8 cellular contexts compared by ENCODE assay signal in genomic region chr19:9406798-9407352, GRCh38. TPM values are rescaled to one million over a fixed set of nuclear protein-coding genes. Genes with fewer than 3 reads are reported as not detected.
A peak's percentile ranks its signal among the peaks of the same experiment; 100 is the strongest.
DNase-seq lines count a peak whose midpoint lies in the region; ATAC-seq and TF ChIP-seq lines count a peak whose summit lies in the region.

No MANE protein-coding gene starts in this region.

- peaks cover 0 to 22% (median 6%) of the 10 kb centered on the region in 4 donors for H3K4me1 Mint-ChIP-seq in CD4-positive, CD25-positive, alpha-beta regulatory T cell
- peaks cover 15% of the 10 kb centered on the region for H3K4me1 Mint-ChIP-seq in activated CD8-positive, alpha-beta memory T cell treated with anti-CD3 and anti-CD28 coated beads, Interleukin-2, amount 10 ng/mL, durations not matched to agents 7 days and 5 days

- TF ChIP-seq EP300 in tibial nerve (IDR thresholded peaks at IDR 0.05) = no peak

- no peaks in the 10 kb centered on the region for H3K27me3 ChIP-seq in CD4-positive, CD25-positive, alpha-beta regulatory T cell (ENCODE audit: control insufficient read depth, insufficient read depth, low read length)
- no peaks in the 10 kb centered on the region for H3K27me3 ChIP-seq in esophagus squamous epithelium
- H3K27me3 ChIP-seq in osteoblast (ENCODE audit: insufficient read depth, low read length) = no peaks in the 10 kb centered on the region
- H3K27me3 ChIP-seq in tibial nerve = no peaks in the 10 kb centered on the region

- intact Hi-C loops in esophagus squamous epithelium (cut with DNase I) = no loop called here

- H3K9me3 ChIP-seq in CD4-positive, CD25-positive, alpha-beta regulatory T cell (ENCODE audit: control insufficient read depth in 2 of 2, low read length in 2 of 2) = peaks cover 58 to 81% of the 10 kb centered on the region in 2 experiments
- peaks cover 0 to 89% (median 44%) of the 10 kb centered on the region in 3 donors for H3K9me3 ChIP-seq in esophagus squamous epithelium
- peaks cover 9% of the 10 kb centered on the region for H3K9me3 ChIP-seq in osteoblast (ENCODE audit: low read depth, low read length)
- peaks cover 0 to 92% (median 22%) of the 10 kb centered on the region in 4 donors for H3K9me3 ChIP-seq in tibial nerve

- H3K9me3 Mint-ChIP-seq in CD4-positive, CD25-positive, alpha-beta regulatory T cell = peaks cover 0 to 85% (median 28%) of the 10 kb centered on the region in 7 donors
- peaks cover 29% of the 10 kb centered on the region for H3K9me3 Mint-ChIP-seq in activated CD8-positive, alpha-beta memory T cell treated with anti-CD3 and anti-CD28 coated beads, Interleukin-2, amount 10 ng/mL, durations not matched to agents 7 days and 5 days (ENCODE audit: low read depth)

- peak in 2 of 3 donors; percentile 10 to 56 for DNase-seq in CD4-positive, CD25-positive, alpha-beta regulatory T cell
- DNase-seq in NCI-H1930 (lab: John Stamatoyannopoulos, UW) (peak; percentile 84 to 89), esophagus squamous epithelium (lab: John Stamatoyannopoulos, UW) (no peak), osteoblast (ENCODE audit: insufficient read length, low spot score, missing footprints) (peak; percentile 93), tibial nerve (ENCODE audit: low spot score in 2 of 2) (peak; percentile 11 to 15), medulla oblongata (ENCODE audit: extremely low spot score) (no peak), GDM1 (lab: John Stamatoyannopoulos, UW) (no peak)
- peak; percentile 63 for DNase-seq in activated CD8-positive, alpha-beta memory T cell treated with anti-CD3 and anti-CD28 coated beads, Interleukin-2, amount 10 ng/mL, durations not matched to agents 7 days and 5 days

- WGBS in esophagus squamous epithelium, 2 donors = 2 to 7% methylated on average over 10 to 18 of the region's 39 CpGs
- 2% methylated on average over 25 to 39 of the region's 39 CpGs for WGBS in tibial nerve, 2 donors

- CTCF ChIA-PET in activated CD8-positive, alpha-beta memory T cell treated with anti-CD3 and anti-CD28 coated beads, Interleukin-2, amount 10 ng/mL, durations not matched to agents 7 days and 5 days (lab: Charles Lee) = no interaction called here

- H3K4me3 Mint-ChIP-seq in CD4-positive, CD25-positive, alpha-beta regulatory T cell = peak overlapping the region in 3 of 4 donors; percentile 70 to 86 (median 84)
- H3K4me3 Mint-ChIP-seq in activated CD8-positive, alpha-beta memory T cell treated with anti-CD3 and anti-CD28 coated beads, Interleukin-2, amount 10 ng/mL, durations not matched to agents 7 days and 5 days = peak overlapping the region; percentile 72

- peak overlapping the region; percentile 64 for H3K4me2 ChIP-seq in osteoblast (ENCODE audit: insufficient read depth, low read length)

- H3K79me2 ChIP-seq in osteoblast (ENCODE audit: insufficient read depth, low read length) = peaks cover 6% of the 10 kb centered on the region

- H4K20me1 ChIP-seq in osteoblast (ENCODE audit: insufficient read depth, low read length) = no peaks in the 10 kb centered on the region

- H2AFZ ChIP-seq in osteoblast (ENCODE audit: low read length) = peak overlapping the region; percentile 94

- no peaks in the 10 kb centered on the region for H3K4me1 ChIP-seq in CD4-positive, CD25-positive, alpha-beta regulatory T cell (ENCODE audit: control insufficient read depth, insufficient read depth, low read length, poor library complexity, severe bottlenecking)
- peaks cover 0 to 12% (median 0%) of the 10 kb centered on the region in 3 donors for H3K4me1 ChIP-seq in esophagus squamous epithelium
- H3K4me1 ChIP-seq in osteoblast (ENCODE audit: insufficient read depth, low read length) = no peaks in the 10 kb centered on the region
- H3K4me1 ChIP-seq in tibial nerve = no peaks in the 10 kb centered on the region

- TF ChIP-seq POLR2A in esophagus squamous epithelium (IDR thresholded peaks at IDR 0.05) (no peak), tibial nerve (IDR thresholded peaks at IDR 0.05) (no peak)

- no peak overlapping the region for H3K27ac ChIP-seq in CD4-positive, CD25-positive, alpha-beta regulatory T cell (ENCODE audit: insufficient read depth, low read length, poor library complexity, severe bottlenecking)
- H3K27ac ChIP-seq in esophagus squamous epithelium (peak overlapping the region; percentile 0 to 49 (median 24)), osteoblast (ENCODE audit: low read depth, low read length) (no peak overlapping the region), tibial nerve (no peak overlapping the region)

- no peaks in the 10 kb centered on the region for H3K36me3 ChIP-seq in CD4-positive, CD25-positive, alpha-beta regulatory T cell (ENCODE audit: control insufficient read depth, insufficient read depth, low read length)
- no peaks in the 10 kb centered on the region for H3K36me3 ChIP-seq in esophagus squamous epithelium
- H3K36me3 ChIP-seq in osteoblast (ENCODE audit: insufficient read depth, low read length) = no peaks in the 10 kb centered on the region
- H3K36me3 ChIP-seq in tibial nerve = peaks cover 0 to 33% (median 0%) of the 10 kb centered on the region in 3 donors

- ATAC-seq in CD4-positive, CD25-positive, alpha-beta regulatory T cell (ENCODE audit: low read depth in 2 of 2) = no peak
- ATAC-seq in activated CD8-positive, alpha-beta memory T cell treated with anti-CD3 and anti-CD28 coated beads, Interleukin-2, amount 10 ng/mL, durations not matched to agents 7 days and 5 days = peak; percentile 58

- TF ChIP-seq CTCF in esophagus squamous epithelium (IDR thresholded peaks at IDR 0.05) (no peak), osteoblast (IDR thresholded peaks at IDR 0.05; ENCODE audit: extremely low read depth, low read depth, low read length) (no peak), tibial nerve (IDR thresholded peaks at IDR 0.05) (no peak)

- H3K36me3 Mint-ChIP-seq in CD4-positive, CD25-positive, alpha-beta regulatory T cell = peaks cover 8% of the 10 kb centered on the region
- H3K36me3 Mint-ChIP-seq in activated CD8-positive, alpha-beta memory T cell treated with anti-CD3 and anti-CD28 coated beads, Interleukin-2, amount 10 ng/mL, durations not matched to agents 7 days and 5 days = peaks cover 34% of the 10 kb centered on the region

- peak overlapping the region; percentile 53 for H3K4me3 ChIP-seq in CD4-positive, CD25-positive, alpha-beta regulatory T cell (ENCODE audit: low read depth, low read length)
- H3K4me3 ChIP-seq in esophagus squamous epithelium (peak overlapping the region; percentile 42 to 65 (median 54)), osteoblast (ENCODE audit: insufficient read depth, low read length) (peak overlapping the region; percentile 82), tibial nerve (peak overlapping the region; percentile 4 to 51 (median 38))

- no peaks in the 10 kb centered on the region for H3K27me3 Mint-ChIP-seq in CD4-positive, CD25-positive, alpha-beta regulatory T cell
- no peaks in the 10 kb centered on the region for H3K27me3 Mint-ChIP-seq in activated CD8-positive, alpha-beta memory T cell treated with anti-CD3 and anti-CD28 coated beads, Interleukin-2, amount 10 ng/mL, durations not matched to agents 7 days and 5 days

- H3K27ac Mint-ChIP-seq in CD4-positive, CD25-positive, alpha-beta regulatory T cell = peak overlapping the region in 1 of 3 donors; percentile 60
- peak overlapping the region; percentile 63 for H3K27ac Mint-ChIP-seq in activated CD8-positive, alpha-beta memory T cell treated with anti-CD3 and anti-CD28 coated beads, Interleukin-2, amount 10 ng/mL, durations not matched to agents 7 days and 5 days

RNA-seq across cellular contexts. Expression of gene ZNF266, which starts 28.5 kb away (rescaled TPM):
- 63.3 TPM for total RNA-seq in CD4-positive, CD25-positive, alpha-beta regulatory T cell
- 10 to 100 TPM; 19.9 to 23.3 (median 21.4) TPM for polyA plus RNA-seq in CD4-positive, CD25-positive, alpha-beta regulatory T cell
- 10 to 100 TPM; 34.1 to 48.3 TPM for total RNA-seq in activated CD8-positive, alpha-beta memory T cell treated with anti-CD3 and anti-CD28 coated beads, Interleukin-2, amount 10 ng/mL, durations not matched to agents 7 days and 5 days
- total RNA-seq in esophagus squamous epithelium (10 to 100 TPM in 3 of 4 donors, 1 to 10 TPM in 1; 7.2 to 27.3 (median 10.7) TPM), osteoblast (9.4 and 12.1 TPM in 2 replicates), tibial nerve (10 to 100 TPM; 22.6 to 38.6 (median 30.7) TPM)

RNA-seq across cellular contexts. Expression of gene ZNF177, which starts 44.1 kb away (rescaled TPM):
- total RNA-seq in CD4-positive, CD25-positive, alpha-beta regulatory T cell = 0.81 TPM
- under 1 TPM; 0.19 to 0.67 (median 0.61) TPM for polyA plus RNA-seq in CD4-positive, CD25-positive, alpha-beta regulatory T cell
- 1 to 10 TPM; 1.1 to 1.2 TPM for total RNA-seq in activated CD8-positive, alpha-beta memory T cell treated with anti-CD3 and anti-CD28 coated beads, Interleukin-2, amount 10 ng/mL, durations not matched to agents 7 days and 5 days
- total RNA-seq in esophagus squamous epithelium = 1 to 10 TPM in 1 of 4 donors, under 1 TPM in 2, not detected in 1; 0.26 to 3.1 (median 0.44) TPM
- total RNA-seq in osteoblast = 0.72 and 1.8 TPM in 2 replicates
- 10 to 100 TPM in 1 of 4 donors, 1 to 10 TPM in 3; 1.4 to 12.9 (median 6.3) TPM for total RNA-seq in tibial nerve

Comparison
In these comparisons a context has a peak if more than half of its experiments do, and no peak if none do; other contexts are left out.
1. DNase-seq: peak in CD4-positive, CD25-positive, alpha-beta regulatory T cell (2 of 3), NCI-H1930 (2 of 2), activated CD8-positive, alpha-beta memory T cell treated with anti-CD3 and anti-CD28 coated beads, Interleukin-2, amount 10 ng/mL, durations not matched to agents 7 days and 5 days (single experiment), osteoblast (single experiment) and tibial nerve (2 of 2); none in esophagus squamous epithelium (single experiment), medulla oblongata (single experiment) and GDM1 (single experiment).
2. H3K27ac ChIP-seq: peak in esophagus squamous epithelium (4 of 4); none in CD4-positive, CD25-positive, alpha-beta regulatory T cell (single experiment), osteoblast (single experiment) and tibial nerve (0 of 4).
3. Peak in every context shown above with its lines, with median percentiles within 50 percentile points of each other: H3K4me3 ChIP-seq.